In the genomic region with DNA sequence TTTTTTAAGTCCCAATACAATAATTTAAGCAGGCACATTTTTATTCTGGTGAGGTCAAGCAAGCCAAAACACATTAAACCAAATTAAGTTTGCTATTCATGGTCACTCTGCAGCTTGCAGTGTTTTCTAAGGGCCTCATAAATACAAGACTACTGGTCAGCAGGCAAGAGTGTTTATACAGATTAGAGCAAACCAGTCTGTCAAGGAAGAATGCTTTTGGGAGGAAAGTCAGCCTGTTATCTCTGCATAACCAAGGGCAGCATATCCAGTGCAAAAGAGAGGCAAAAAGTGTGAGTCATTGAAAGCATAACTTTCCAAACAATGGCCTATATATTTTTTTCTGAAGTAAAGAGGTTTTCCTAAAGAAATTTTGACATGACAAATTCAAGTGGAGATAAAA, we compare ENCODE assay signal across 1 cellular context.
A peak's percentile ranks its signal among the peaks of the same experiment; 100 is the strongest.
TF ChIP-seq lines count a peak whose summit lies in the region.

No MANE protein-coding gene starts in this region.

TF ChIP-seq in K562, 482 proteins besides CTCF, POLR2A, EP300 and RAD21 (continued from another document):
- TF ChIP-seq, protein P1, sequence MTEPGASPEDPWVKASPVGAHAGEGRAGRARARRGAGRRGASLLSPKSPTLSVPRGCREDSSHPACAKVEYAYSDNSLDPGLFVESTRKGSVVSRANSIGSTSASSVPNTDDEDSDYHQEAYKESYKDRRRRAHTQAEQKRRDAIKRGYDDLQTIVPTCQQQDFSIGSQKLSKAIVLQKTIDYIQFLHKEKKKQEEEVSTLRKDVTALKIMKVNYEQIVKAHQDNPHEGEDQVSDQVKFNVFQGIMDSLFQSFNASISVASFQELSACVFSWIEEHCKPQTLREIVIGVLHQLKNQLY (CRISPR knock-in tag; conservative IDR thresholded peaks at IDR 0.05) = no peak
- no peak for TF ChIP-seq SMARCB1 (IDR thresholded peaks at IDR 0.05; ENCODE audit: insufficient read length, low read depth)
- no peak for TF ChIP-seq MED1 (CRISPR knock-in tag; IDR thresholded peaks at IDR 0.05; ENCODE audit: borderline replicate concordance)
- 0 out of 2 replicates have a peak, but pooled peaks have one; percentile 20 for TF ChIP-seq CHAMP1 (IDR thresholded peaks at IDR 0.05)
- TF ChIP-seq ARID2 (IDR thresholded peaks at IDR 0.05) = no peak
- TF ChIP-seq SMAD4 (CRISPR knock-in tag; conservative IDR thresholded peaks at IDR 0.05) = no peak
- TF ChIP-seq, protein P2, sequence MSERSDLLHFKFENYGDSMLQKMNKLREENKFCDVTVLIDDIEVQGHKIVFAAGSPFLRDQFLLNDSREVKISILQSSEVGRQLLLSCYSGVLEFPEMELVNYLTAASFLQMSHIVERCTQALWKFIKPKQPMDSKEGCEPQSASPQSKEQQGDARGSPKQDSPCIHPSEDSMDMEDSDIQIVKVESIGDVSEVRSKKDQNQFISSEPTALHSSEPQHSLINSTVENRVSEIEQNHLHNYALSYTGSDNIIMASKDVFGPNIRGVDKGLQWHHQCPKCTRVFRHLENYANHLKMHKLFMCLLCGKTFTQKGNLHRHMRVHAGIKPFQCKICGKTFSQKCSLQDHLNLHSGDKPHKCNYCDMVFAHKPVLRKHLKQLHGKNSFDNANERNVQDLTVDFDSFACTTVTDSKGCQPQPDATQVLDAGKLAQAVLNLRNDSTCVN (CRISPR knock-in tag; IDR thresholded peaks at IDR 0.05) = no peak
- TF ChIP-seq CCAR2 (IDR thresholded peaks at IDR 0.05; ENCODE audit: low read depth, low read length) = no peak
- no peak for TF ChIP-seq ZKSCAN1 (IDR thresholded peaks at IDR 0.05; ENCODE audit: low read depth, low read length)
- no peak for TF ChIP-seq RBBP5 (IDR thresholded peaks at IDR 0.05; ENCODE audit: borderline replicate concordance, insufficient read depth, low read length, poor library complexity, severe bottlenecking)
- peak; percentile 58 for TF ChIP-seq GATA2 (CRISPR knock-in tag; IDR thresholded peaks at IDR 0.05)
- TF ChIP-seq TARDBP (IDR thresholded peaks at IDR 0.05) = no peak
- TF ChIP-seq ZNF445 (CRISPR knock-in tag; IDR thresholded peaks at IDR 0.05; ENCODE audit: low read depth) = no peak
- TF ChIP-seq, protein P3, sequence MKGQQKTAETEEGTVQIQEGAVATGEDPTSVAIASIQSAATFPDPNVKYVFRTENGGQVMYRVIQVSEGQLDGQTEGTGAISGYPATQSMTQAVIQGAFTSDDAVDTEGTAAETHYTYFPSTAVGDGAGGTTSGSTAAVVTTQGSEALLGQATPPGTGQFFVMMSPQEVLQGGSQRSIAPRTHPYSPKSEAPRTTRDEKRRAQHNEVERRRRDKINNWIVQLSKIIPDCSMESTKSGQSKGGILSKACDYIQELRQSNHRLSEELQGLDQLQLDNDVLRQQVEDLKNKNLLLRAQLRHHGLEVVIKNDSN (CRISPR knock-in tag; IDR thresholded peaks at IDR 0.05) = no peak
- no peak for TF ChIP-seq GTF2F1 (IDR thresholded peaks at IDR 0.05; ENCODE audit: low read depth, low read length)
- TF ChIP-seq SAFB2 (IDR thresholded peaks at IDR 0.05; ENCODE audit: borderline replicate concordance, low read depth, low read length, severe bottlenecking) = no peak
- no peak for TF ChIP-seq RFX7 (CRISPR knock-in tag; IDR thresholded peaks at IDR 0.05)
- TF ChIP-seq ETV5 (CRISPR knock-in tag; IDR thresholded peaks at IDR 0.05; ENCODE audit: low read depth) = no peak
- no peak for TF ChIP-seq HNRNPUL1 (IDR thresholded peaks at IDR 0.05; ENCODE audit: low read length)
- no peak for TF ChIP-seq PYGO2 (tag; IDR thresholded peaks at IDR 0.05)
- TF ChIP-seq HDAC2 (IDR thresholded peaks at IDR 0.05) = peak; percentile 91
- no peak for TF ChIP-seq STAG1 (CRISPR knock-in tag; IDR thresholded peaks at IDR 0.05; ENCODE audit: borderline replicate concordance)
- no peak for TF ChIP-seq ZNF830 (CRISPR knock-in tag; IDR thresholded peaks at IDR 0.05)
- TF ChIP-seq PBX2 (CRISPR knock-in tag; IDR thresholded peaks at IDR 0.05; ENCODE audit: low read depth) = no peak
- peak; percentile 60; the same call in 1 of the 2 replicates for TF ChIP-seq PBX2 (tag; conservative IDR thresholded peaks at IDR 0.05; ENCODE audit: low read depth)
- no peak for TF ChIP-seq SETDB1 (IDR thresholded peaks at IDR 0.05; ENCODE audit: low read length)
- TF ChIP-seq ZNF551 (CRISPR knock-in tag; IDR thresholded peaks at IDR 0.05) = no peak
- TF ChIP-seq RBM22 (IDR thresholded peaks at IDR 0.05; ENCODE audit: low read depth, low read length, poor library complexity, severe bottlenecking) = no peak
- no peak for TF ChIP-seq U2AF1 (optimal IDR thresholded peaks at IDR 0.05; ENCODE audit: low read depth, low read length)
- TF ChIP-seq DPF2 (IDR thresholded peaks at IDR 0.05) = peak; percentile 97
- TF ChIP-seq ETV6 (IDR thresholded peaks at IDR 0.05; ENCODE audit: borderline replicate concordance in 1 of 2, low read depth in 2 of 2, low read length in 1 of 2) = no peak
- no peak for TF ChIP-seq ETV6 (CRISPR knock-in tag; IDR thresholded peaks at IDR 0.05; ENCODE audit: borderline replicate concordance)
- no peak for TF ChIP-seq CEBPB (tag; IDR thresholded peaks at IDR 0.05)
- no peak for TF ChIP-seq ZNF121 (CRISPR knock-in tag; conservative IDR thresholded peaks at IDR 0.05)
- no peak for TF ChIP-seq ADNP (tag; IDR thresholded peaks at IDR 0.05)
- no peak for TF ChIP-seq SNIP1 (IDR thresholded peaks at IDR 0.05; ENCODE audit: low read depth)
